ENCODE assay signal across 24 cellular contexts in genomic region chr9:135649508-135649907, GRCh38. TPM values are rescaled to one million over a fixed set of nuclear protein-coding genes. Genes with fewer than 3 reads are reported as not detected.
"Had no signal": no experiment of that assay in that cellular context is flagged by ENCODE, and none has a peak within 500 bp of the region (broad histone marks: within the 10 kb centered on the region; RNA-seq: fewer than 3 reads in every experiment).

No MANE protein-coding gene starts in this region.

- H3K4me1 ChIP-seq: adrenal gland had no signal

- H3K4me1 Mint-ChIP-seq: activated naive CD8-positive, alpha-beta T cell treated with anti-CD3 and anti-CD28 coated beads, Interleukin-2, amount 10 ng/mL, durations not matched to agents 7 days and 5 days had no signal

- ATAC-seq: activated CD4-positive, CD25-positive, alpha-beta regulatory T cell treated with anti-CD3 and anti-CD28 coated beads, Interleukin-2, amount 50 U/mL, for 24 hours; activated CD8-positive, alpha-beta T cell treated with anti-CD3 and anti-CD28 coated beads, Interleukin-2, amount 10 ng/mL, durations not matched to agents 7 days and 5 days; PC-3 had no signal

- DNase-seq: activated CD4-positive, alpha-beta T cell treated with anti-CD3 and anti-CD28 coated beads for 4 hours; activated CD4-positive, alpha-beta T cell treated with anti-CD3 and anti-CD28 coated beads, Interleukin-2, amount 50 U/mL, for 4 hours; activated CD8-positive, alpha-beta memory T cell treated with anti-CD3 and anti-CD28 coated beads, Interleukin-2, amount 50 U/mL, for 48 hours; activated CD8-positive, alpha-beta T cell treated with anti-CD3 and anti-CD28 coated beads, Interleukin-2, amount 10 ng/mL, durations not matched to agents 7 days and 5 days; activated naive CD4-positive, alpha-beta T cell treated with anti-CD3 and anti-CD28 coated beads, Interleukin-2, amount 50 U/mL, for 16 hours; activated naive CD8-positive, alpha-beta T cell treated with anti-CD3 and anti-CD28 coated beads, Interleukin-2, amount 10 ng/mL, durations not matched to agents 7 days and 5 days; activated T-cell treated with anti-CD3 and anti-CD28 coated beads, Interleukin-2, amount 50 U/mL, for 1 hour; adrenal gland; anterior cingulate cortex; cerebellar nuclear complex; MM.1S; NCI-H1105 treated with DMSO at 0.1 percent for 48 hours; NCI-H1436 treated with DMSO at 0.1 percent for 48 hours; NCI-H187; NCI-H2081; NCI-H446; NCI-H524; PC-3; SHP77 treated with DMSO at 0.1 percent for 48 hours; T-helper 2 cell; WERI-Rb-1 had no signal

- H3K4me3 Mint-ChIP-seq: activated CD8-positive, alpha-beta T cell treated with anti-CD3 and anti-CD28 coated beads, Interleukin-2, amount 10 ng/mL, durations not matched to agents 7 days and 5 days; activated naive CD8-positive, alpha-beta T cell treated with anti-CD3 and anti-CD28 coated beads, Interleukin-2, amount 10 ng/mL, durations not matched to agents 7 days and 5 days had no signal

- H3K36me3 ChIP-seq: adrenal gland, WERI-Rb-1 had no signal

- H3K27ac Mint-ChIP-seq: activated CD8-positive, alpha-beta T cell treated with anti-CD3 and anti-CD28 coated beads, Interleukin-2, amount 10 ng/mL, durations not matched to agents 7 days and 5 days; activated naive CD8-positive, alpha-beta T cell treated with anti-CD3 and anti-CD28 coated beads, Interleukin-2, amount 10 ng/mL, durations not matched to agents 7 days and 5 days had no signal

- H3K4me3 ChIP-seq: adrenal gland had no signal

- H3K27ac ChIP-seq: adrenal gland, WERI-Rb-1 had no signal

RNA-seq across cellular contexts. Expression of gene GLT6D1, which starts 10.2 kb away (rescaled TPM):
- total RNA-seq: activated CD8-positive, alpha-beta T cell treated with anti-CD3 and anti-CD28 coated beads, Interleukin-2, amount 10 ng/mL, durations not matched to agents 7 days and 5 days; activated naive CD8-positive, alpha-beta T cell treated with anti-CD3 and anti-CD28 coated beads, Interleukin-2, amount 10 ng/mL, durations not matched to agents 7 days and 5 days; adrenal gland; cardiac septum; PC-3; SK-MEL-5 had no signal
- polyA plus RNA-seq: adrenal gland had no signal

RNA-seq across cellular contexts. Expression of gene LCN9, which starts 13.6 kb away (rescaled TPM):
- total RNA-seq: activated CD8-positive, alpha-beta T cell treated with anti-CD3 and anti-CD28 coated beads, Interleukin-2, amount 10 ng/mL, durations not matched to agents 7 days and 5 days; activated naive CD8-positive, alpha-beta T cell treated with anti-CD3 and anti-CD28 coated beads, Interleukin-2, amount 10 ng/mL, durations not matched to agents 7 days and 5 days; adrenal gland; cardiac septum; PC-3; SK-MEL-5 had no signal
- polyA plus RNA-seq: adrenal gland had no signal

RNA-seq across cellular contexts. Expression of gene SOHLH1, which starts 49.8 kb away (rescaled TPM):
- total RNA-seq: activated CD8-positive, alpha-beta T cell treated with anti-CD3 and anti-CD28 coated beads, Interleukin-2, amount 10 ng/mL, durations not matched to agents 7 days and 5 days; activated naive CD8-positive, alpha-beta T cell treated with anti-CD3 and anti-CD28 coated beads, Interleukin-2, amount 10 ng/mL, durations not matched to agents 7 days and 5 days; adrenal gland; cardiac septum; PC-3; SK-MEL-5 had no signal
- polyA plus RNA-seq: adrenal gland had no signal

RNA-seq across cellular contexts. Expression of gene KCNT1, which starts 52.5 kb away (rescaled TPM):
- total RNA-seq: activated CD8-positive, alpha-beta T cell treated with anti-CD3 and anti-CD28 coated beads, Interleukin-2, amount 10 ng/mL, durations not matched to agents 7 days and 5 days; activated naive CD8-positive, alpha-beta T cell treated with anti-CD3 and anti-CD28 coated beads, Interleukin-2, amount 10 ng/mL, durations not matched to agents 7 days and 5 days; PC-3; SK-MEL-5 had no signal
